ENCODE assay signal across 1 cellular context in the genomic region with DNA sequence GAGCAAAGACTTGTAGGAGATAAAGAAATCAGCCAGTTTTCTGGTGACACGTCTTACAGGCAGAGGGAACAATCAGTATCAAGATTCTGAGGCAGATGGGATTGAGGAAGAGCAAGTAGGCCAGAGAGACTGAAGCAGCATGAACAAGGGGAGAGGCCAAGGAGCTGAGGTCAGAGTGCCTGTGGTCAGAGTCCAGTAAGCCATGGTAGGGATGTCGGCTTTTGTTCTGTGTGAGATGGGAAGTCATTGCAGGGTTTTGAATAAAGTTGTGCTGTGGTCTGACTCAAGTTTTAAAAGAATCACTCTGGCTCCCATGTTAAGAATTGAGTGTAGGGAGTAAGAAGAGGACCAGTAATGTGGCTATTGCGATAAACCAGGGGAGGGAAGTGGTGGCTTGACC.
TF ChIP-seq lines count a peak whose summit lies in the region.

No MANE protein-coding gene starts in this region.

TF ChIP-seq in GM23338, 12 proteins besides CTCF, POLR2A, EP300 and RAD21 (continued from another document):
- TF ChIP-seq, protein P1, sequence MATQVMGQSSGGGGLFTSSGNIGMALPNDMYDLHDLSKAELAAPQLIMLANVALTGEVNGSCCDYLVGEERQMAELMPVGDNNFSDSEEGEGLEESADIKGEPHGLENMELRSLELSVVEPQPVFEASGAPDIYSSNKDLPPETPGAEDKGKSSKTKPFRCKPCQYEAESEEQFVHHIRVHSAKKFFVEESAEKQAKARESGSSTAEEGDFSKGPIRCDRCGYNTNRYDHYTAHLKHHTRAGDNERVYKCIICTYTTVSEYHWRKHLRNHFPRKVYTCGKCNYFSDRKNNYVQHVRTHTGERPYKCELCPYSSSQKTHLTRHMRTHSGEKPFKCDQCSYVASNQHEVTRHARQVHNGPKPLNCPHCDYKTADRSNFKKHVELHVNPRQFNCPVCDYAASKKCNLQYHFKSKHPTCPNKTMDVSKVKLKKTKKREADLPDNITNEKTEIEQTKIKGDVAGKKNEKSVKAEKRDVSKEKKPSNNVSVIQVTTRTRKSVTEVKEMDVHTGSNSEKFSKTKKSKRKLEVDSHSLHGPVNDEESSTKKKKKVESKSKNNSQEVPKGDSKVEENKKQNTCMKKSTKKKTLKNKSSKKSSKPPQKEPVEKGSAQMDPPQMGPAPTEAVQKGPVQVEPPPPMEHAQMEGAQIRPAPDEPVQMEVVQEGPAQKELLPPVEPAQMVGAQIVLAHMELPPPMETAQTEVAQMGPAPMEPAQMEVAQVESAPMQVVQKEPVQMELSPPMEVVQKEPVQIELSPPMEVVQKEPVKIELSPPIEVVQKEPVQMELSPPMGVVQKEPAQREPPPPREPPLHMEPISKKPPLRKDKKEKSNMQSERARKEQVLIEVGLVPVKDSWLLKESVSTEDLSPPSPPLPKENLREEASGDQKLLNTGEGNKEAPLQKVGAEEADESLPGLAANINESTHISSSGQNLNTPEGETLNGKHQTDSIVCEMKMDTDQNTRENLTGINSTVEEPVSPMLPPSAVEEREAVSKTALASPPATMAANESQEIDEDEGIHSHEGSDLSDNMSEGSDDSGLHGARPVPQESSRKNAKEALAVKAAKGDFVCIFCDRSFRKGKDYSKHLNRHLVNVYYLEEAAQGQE (IDR thresholded peaks at IDR 0.05; ENCODE audit: unreplicated experiment): no peak
- no peak for TF ChIP-seq STAT1 (IDR thresholded peaks at IDR 0.05; ENCODE audit: unreplicated experiment)
- TF ChIP-seq EZH2phosphoT487 (IDR thresholded peaks at IDR 0.05; ENCODE audit: unreplicated experiment): no peak
- TF ChIP-seq JUNB (IDR thresholded peaks at IDR 0.05; ENCODE audit: unreplicated experiment): no peak
- no peak for TF ChIP-seq ZNF114 (CRISPR knock-in tag; IDR thresholded peaks at IDR 0.05)
- TF ChIP-seq POLR2AphosphoS5 (IDR thresholded peaks at IDR 0.05; ENCODE audit: low read depth): no peak
- TF ChIP-seq ZNF331 (CRISPR knock-in tag; IDR thresholded peaks at IDR 0.05; ENCODE audit: low read depth): no peak
- no peak for TF ChIP-seq EZH2 (IDR thresholded peaks at IDR 0.05; ENCODE audit: low read depth, unreplicated experiment)
- TF ChIP-seq NANOG (IDR thresholded peaks at IDR 0.05; ENCODE audit: borderline replicate concordance): no peak
TF ChIP-seq in GM23338: peak in this region for 0.
